12 cellular contexts compared by ENCODE assay signal in genomic region chr12:105427883-105428282, GRCh38.
DNase-seq lines count a peak whose midpoint lies in the region; ATAC-seq and TF ChIP-seq lines count a peak whose summit lies in the region.
"Had no signal": no experiment of that assay in that cellular context is flagged by ENCODE, and none has a peak within 500 bp of the region (broad histone marks: within the 10 kb centered on the region; RNA-seq: fewer than 3 reads in every experiment).

No MANE protein-coding gene starts in this region.

- H3K4me3 ChIP-seq in DND-41 (ENCODE audit: low read depth in 1 of 2, low read length in 2 of 2), result no peak overlapping the region
- no peak overlapping the region for H3K4me3 ChIP-seq in brain microvascular endothelial cell (ENCODE audit: low read depth, low read length)

- H3K27me3 ChIP-seq in DND-41 (ENCODE audit: insufficient read depth, low read length, poor library complexity) (no peaks in the 10 kb centered on the region), brain microvascular endothelial cell (replicated peaks) (no peaks in the 10 kb centered on the region)

- no peak overlapping the region for H3K4me2 ChIP-seq in DND-41 (ENCODE audit: insufficient read depth, low read length)
- H3K4me2 ChIP-seq: KMS-11 had no signal

- H3K9me3 ChIP-seq in DND-41 (ENCODE audit: insufficient read depth, low read length, severe bottlenecking), result no peaks in the 10 kb centered on the region

- H3K4me1 ChIP-seq in DND-41 (ENCODE audit: insufficient read depth, low read length), result no peaks in the 10 kb centered on the region

- DNase-seq in DND-41 (no peak), HCEC 1CT (peak; percentile 41), brain microvascular endothelial cell (peak; percentile 63), kidney tubule cell (ENCODE audit: low spot score) (peak; percentile 68), DMS79 (lab: John Stamatoyannopoulos, UW) (no peak), mesenteric fat pad (ENCODE audit: low spot score) (no peak)
- DNase-seq: CD8-positive, alpha-beta memory T cell; T1000 had no signal

- in situ Hi-C loops in brain microvascular endothelial cell (cut with HindIII; ENCODE audit: low pct_ligation_motif_present, low sequenced_read_pairs), result no loop called here

- ATAC-seq in DND-41 (ENCODE audit: insufficient read depth, low read depth) (no peak), GM18867 (IDR thresholded peaks at IDR 0.05; ENCODE audit: unreplicated experiment) (no peak), GM18909 (IDR thresholded peaks at IDR 0.05; ENCODE audit: poor library complexity, unreplicated experiment) (no peak)
- ATAC-seq: left lobe of liver had no signal

- H2AFZ ChIP-seq in DND-41 (ENCODE audit: low read depth, low read length), result no peak overlapping the region

- peak; percentile 19 for TF ChIP-seq CTCF in DND-41 (IDR thresholded peaks at IDR 0.05; ENCODE audit: borderline replicate concordance, extremely low read depth, low read length, poor library complexity, severe bottlenecking)
- peak; percentile 66 for TF ChIP-seq CTCF in brain microvascular endothelial cell (IDR thresholded peaks at IDR 0.05; ENCODE audit: low read depth, low read length, missing control alignments)

- H3K36me3 ChIP-seq in DND-41 (ENCODE audit: insufficient read depth, low read length) (no peaks in the 10 kb centered on the region), brain microvascular endothelial cell (replicated peaks) (no peaks in the 10 kb centered on the region)

- no peaks in the 10 kb centered on the region for H3K79me2 ChIP-seq in DND-41 (ENCODE audit: insufficient read depth, low read length)

- H3K9ac ChIP-seq in DND-41 (ENCODE audit: low read depth, low read length), result no peak overlapping the region
- H3K9ac ChIP-seq: KMS-11 had no signal

- H3K27ac ChIP-seq in DND-41 (ENCODE audit: low read length) (no peak overlapping the region), brain microvascular endothelial cell (no peak overlapping the region)
- H3K27ac ChIP-seq: KMS-11 had no signal

- H4K20me1 ChIP-seq in DND-41 (ENCODE audit: insufficient read depth, low read length), result no peaks in the 10 kb centered on the region

Comparison
In these comparisons a context has a peak if more than half of its experiments do, and no peak if none do; other contexts are left out.
1. DNase-seq: peak in HCEC 1CT (single experiment), brain microvascular endothelial cell (single experiment) and kidney tubule cell (single experiment); none in DND-41 (single experiment), DMS79 (single experiment) and mesenteric fat pad (single experiment).